19 cellular contexts compared by ENCODE assay signal in genomic region chr22:24496234-24496633, GRCh38. TPM values are rescaled to one million over a fixed set of nuclear protein-coding genes. Genes with fewer than 3 reads are reported as not detected.
DNase-seq lines count a peak whose midpoint lies in the region; ATAC-seq, FAIRE-seq and TF ChIP-seq lines count a peak whose summit lies in the region.
"Had no signal": no experiment of that assay in that cellular context is flagged by ENCODE, and none has a peak within 500 bp of the region (broad histone marks: within the 10 kb centered on the region; RNA-seq: fewer than 3 reads in every experiment).

No MANE protein-coding gene starts in this region.

- peaks cover 14 to 62% of the 10 kb centered on the region in 2 donors for H3K27me3 Mint-ChIP-seq in stimulated activated naive B cell treated with anti-CD40 and anti-IgM and Interleukin-4, amounts not matched to agents 10 μg/mL and 1 μg/mL and 100 μg/mL, for 72 hours

- no peaks in the 10 kb centered on the region for H3K9me3 Mint-ChIP-seq in stimulated activated naive B cell treated with anti-CD40 and anti-IgM and Interleukin-4, amounts not matched to agents 10 μg/mL and 1 μg/mL and 100 μg/mL, for 72 hours
- H3K9me3 Mint-ChIP-seq: CD4-positive, alpha-beta T cell; IgD-negative memory B cell had no signal

- no peaks in the 10 kb centered on the region for H3K4me1 Mint-ChIP-seq in stimulated activated naive B cell treated with anti-CD40 and anti-IgM and Interleukin-4, amounts not matched to agents 10 μg/mL and 1 μg/mL and 100 μg/mL, for 72 hours
- H3K4me1 Mint-ChIP-seq: IgD-negative memory B cell had no signal

- H3K9me3 ChIP-seq in liver (ENCODE audit: control insufficient read depth in 4 of 4, low read length in 3 of 4) = no peaks in the 10 kb centered on the region
- no peaks in the 10 kb centered on the region for H3K9me3 ChIP-seq in HepG2 (ENCODE audit: low read length)
- no peaks in the 10 kb centered on the region for H3K9me3 ChIP-seq in WERI-Rb-1 (ENCODE audit: severe bottlenecking)
- no peaks in the 10 kb centered on the region for H3K9me3 ChIP-seq in right lobe of liver
- H3K9me3 ChIP-seq: A549, HAP-1 had no signal

- DNase-seq in HepG2 (ENCODE audit: low spot score) (no peak), WERI-Rb-1 (peak; percentile 80), right lobe of liver (peak in 1 of 3 donors; percentile 41), Right ventricle myocardium inferior (ENCODE audit: missing footprints) (no peak), GOT3 (lab: John Stamatoyannopoulos, UW) (no peak)
- DNase-seq in stimulated activated naive B cell treated with anti-CD40 and anti-IgM and Interleukin-4, amounts not matched to agents 10 μg/mL and 1 μg/mL and 100 μg/mL, for 72 hours = no peak
- DNase-seq: AML-193; CD4-positive, alpha-beta T cell; DMS79 treated with DMSO at 0.1 percent for 48 hours; GF-D8 had no signal

- POLR2A ChIA-PET in HepG2 (lab: Yijun Ruan, JAX) = interaction anchor here (0.9 to 3.3 kb wide), 5 partner anchors 10 to 41 kb away, joined by 3 to 20 read pairs (median 3); no protein-coding TSS in a partner anchor

- WGBS in liver = 36% methylated on average over 5 of the region's 5 CpGs
- WGBS in HepG2 (ENCODE audit: low lambda C conversion rate) = 81% methylated on average over 3 of the region's 5 CpGs
- 31% methylated on average over 3 of the region's 5 CpGs for WGBS in right lobe of liver (ENCODE audit: insufficient coverage, low coverage, low lambda C conversion rate, missing lambda C conversion rate)

- H3K4me3 ChIP-seq in liver (ENCODE audit: low read depth in 1 of 3, low read length in 3 of 3) = peak overlapping the region; percentile 51 to 79 (median 60)
- H3K4me3 ChIP-seq in HepG2 (replicated peaks in 1 of 3; ENCODE audit: insufficient read depth in 1 of 3, low read depth in 2 of 3, low read length in 3 of 3) = no peak overlapping the region
- H3K4me3 ChIP-seq in WERI-Rb-1 (ENCODE audit: low read depth, low read length) = no peak overlapping the region
- H3K4me3 ChIP-seq in right lobe of liver = peak overlapping the region; percentile 56 to 95 (median 87)
- H3K4me3 ChIP-seq: A549, HAP-1 had no signal

- no peak overlapping the region for H2AFZ ChIP-seq in HepG2 (ENCODE audit: low read length)

- H4K20me1 ChIP-seq in HepG2 (ENCODE audit: insufficient read depth, low read length) = no peaks in the 10 kb centered on the region

- TF ChIP-seq POLR2A in HepG2 (IDR thresholded peaks at IDR 0.05; ENCODE audit: insufficient read depth in 1 of 2, low read depth in 2 of 2, low read length in 2 of 2) (no peak), right lobe of liver (IDR thresholded peaks at IDR 0.05) (no peak)

- no peak overlapping the region for H3K4me3 Mint-ChIP-seq in stimulated activated naive B cell treated with anti-CD40 and anti-IgM and Interleukin-4, amounts not matched to agents 10 μg/mL and 1 μg/mL and 100 μg/mL, for 72 hours
- H3K4me3 Mint-ChIP-seq: CD4-positive, alpha-beta T cell had no signal

- H3K27me3 ChIP-seq in liver (ENCODE audit: control insufficient read depth in 4 of 4, insufficient read depth in 4 of 4, low read length in 3 of 4) (no peaks in the 10 kb centered on the region), HepG2 (ENCODE audit: control insufficient read depth in 1 of 2, insufficient read depth in 2 of 2, low read length in 2 of 2) (no peaks in the 10 kb centered on the region), WERI-Rb-1 (ENCODE audit: insufficient read depth, low read depth, severe bottlenecking) (no peaks in the 10 kb centered on the region), right lobe of liver (no peaks in the 10 kb centered on the region)

- in situ Hi-C loops in HepG2 (cut with HindIII; ENCODE audit: extremely low pct_ligation_motif_present, low pct_unique_long_range_greater_than_20kb) = no loop called here

- FAIRE-seq in HepG2 (lab: Jason Lieb, UNC) = no peak
- FAIRE-seq: A549, HTR-8/SVneo had no signal

- H3K36me3 ChIP-seq in liver (ENCODE audit: control insufficient read depth in 4 of 4, insufficient read depth in 3 of 4, low read depth in 1 of 4, low read length in 3 of 4) (no peaks in the 10 kb centered on the region), HepG2 (replicated peaks in 1 of 2; ENCODE audit: control insufficient read depth in 1 of 2, insufficient read depth in 2 of 2, low read length in 2 of 2) (no peaks in the 10 kb centered on the region), WERI-Rb-1 (no peaks in the 10 kb centered on the region), right lobe of liver (peaks cover 0 to 13% (median 3%) of the 10 kb centered on the region in 4 donors)
- H3K36me3 ChIP-seq: HAP-1 had no signal

- peaks cover 0 to 4% of the 10 kb centered on the region in 2 donors for H3K36me3 Mint-ChIP-seq in stimulated activated naive B cell treated with anti-CD40 and anti-IgM and Interleukin-4, amounts not matched to agents 10 μg/mL and 1 μg/mL and 100 μg/mL, for 72 hours
- H3K36me3 Mint-ChIP-seq: IgD-negative memory B cell had no signal

- H3K4me2 ChIP-seq in HepG2 (ENCODE audit: low read depth, low read length) = no peak overlapping the region
- H3K4me2 ChIP-seq: A549 had no signal

- peaks cover 0 to 60% (median 49%) of the 10 kb centered on the region in 4 donors for H3K4me1 ChIP-seq in liver (ENCODE audit: control insufficient read depth in 4 of 4, insufficient read depth in 4 of 4, low read length in 3 of 4)
- peaks cover 90% of the 10 kb centered on the region for H3K4me1 ChIP-seq in HepG2 (ENCODE audit: insufficient read depth, low read length)
- peaks cover 0 to 47% (median 16%) of the 10 kb centered on the region in 4 donors for H3K4me1 ChIP-seq in right lobe of liver
- H3K4me1 ChIP-seq: A549, HAP-1 had no signal

- ATAC-seq in HepG2 (no peak), right lobe of liver (no peak), Right ventricle myocardium inferior (no peak), GM18858 (IDR thresholded peaks at IDR 0.05; ENCODE audit: unreplicated experiment) (no peak)
- no peak for ATAC-seq in stimulated activated naive B cell treated with anti-CD40 and anti-IgM and Interleukin-4, amounts not matched to agents 10 μg/mL and 1 μg/mL and 100 μg/mL, for 72 hours (replicated peaks)
- ATAC-seq: A549 had no signal

- H3K27ac Mint-ChIP-seq in stimulated activated naive B cell treated with anti-CD40 and anti-IgM and Interleukin-4, amounts not matched to agents 10 μg/mL and 1 μg/mL and 100 μg/mL, for 72 hours = no peak overlapping the region
- H3K27ac Mint-ChIP-seq: CD4-positive, alpha-beta T cell; IgD-negative memory B cell had no signal

- H3K79me2 ChIP-seq in HepG2 (ENCODE audit: insufficient read depth, low read length) = no peaks in the 10 kb centered on the region

- TF ChIP-seq CTCF in liver (IDR thresholded peaks at IDR 0.05; ENCODE audit: low read depth, low read length, missing input control) (no peak), HepG2 (CRISPR knock-in tag; IDR thresholded peaks at IDR 0.05) (no peak), WERI-Rb-1 (IDR thresholded peaks at IDR 0.05; ENCODE audit: low read depth, low read length) (no peak), right lobe of liver (IDR thresholded peaks at IDR 0.05) (no peak)

- intact Hi-C loops in HepG2 (cut with micrococcal nuclease; ENCODE audit: unreplicated experiment) = no loop called here
- intact Hi-C loops in right lobe of liver (cut with DNase I) = no loop called here
- intact Hi-C loops in Right ventricle myocardium inferior (cut with DNase I) = loop anchor here (5.0 kb wide), 1 partner anchor 224 kb away; the partner anchor contains the start of gene SPECC1L

- no TSS peak for BruUV-seq in HepG2 (replicated peaks; lab: Mats Ljungman, UMichigan)

- H3K9ac ChIP-seq in liver (ENCODE audit: low read depth in 1 of 2, low read length in 2 of 2) = peak overlapping the region; percentile 66 to 99
- H3K9ac ChIP-seq in HepG2 (ENCODE audit: insufficient read depth, low read depth, low read length) = no peak overlapping the region

- CTCF ChIA-PET in HepG2 (lab: Yijun Ruan, JAX; ENCODE audit: low intra/inter-chr PET ratio, low total read pairs) = no interaction called here

- TF ChIP-seq EP300 in HepG2 (IDR thresholded peaks at IDR 0.05; ENCODE audit: low read depth in 2 of 2, low read length in 2 of 2) = no peak
- no peak for TF ChIP-seq EP300 in HepG2 (CRISPR knock-in tag; IDR thresholded peaks at IDR 0.05; ENCODE audit: borderline replicate concordance)

- H3K27ac ChIP-seq in liver (ENCODE audit: low read depth in 1 of 2, low read length in 2 of 2) (peak overlapping the region; percentile 81 to 88), HepG2 (ENCODE audit: extremely low read length, insufficient read depth, low read length) (no peak overlapping the region), WERI-Rb-1 (peak overlapping the region; percentile 58), right lobe of liver (peak overlapping the region; percentile 71 to 90 (median 88))
- H3K27ac ChIP-seq: 22Rv1, A549, C4-2B had no signal

- no peak for TF ChIP-seq RAD21 in liver (IDR thresholded peaks at IDR 0.05)
- no peak for TF ChIP-seq RAD21 in HepG2 (CRISPR knock-in tag; IDR thresholded peaks at IDR 0.05)

RNA-seq across cellular contexts. Expression of gene UPB1, which starts 1.1 kb away (rescaled TPM):
- total RNA-seq in liver (10 to 100 TPM in 1 of 2 donors, 1 to 10 TPM in 1; 7.1 to 67.6 TPM), HepG2 (2016; rRNA removed; fragmentation: Illumina TruSeq; extraction: Trizol) (0.60 and 1.2 TPM in 2 replicates), right lobe of liver (100 to 1,000 TPM in 3 of 6 experiments, 10 to 100 TPM in 3; 50.6 to 169 (median 100) TPM), Right ventricle myocardium inferior (1.3 TPM)
- polyA plus RNA-seq in liver (100 to 1,000 TPM in 1 of 2 donors, 10 to 100 TPM in 1; 50.0 to 115 TPM), HepG2 (2011; rRNA removed) (0.38 and 0.59 TPM in 2 replicates)
- total RNA-seq in HepG2 (2016; cell fraction: cytosol; rRNA removed; fragmentation: Illumina TruSeq; extraction: Trizol; ENCODE audit: low read depth) = 0.53 and 0.61 TPM in 2 replicates
- total RNA-seq in HepG2 (2016; cell fraction: insoluble cytoplasmic fraction; rRNA removed; fragmentation: Illumina TruSeq; extraction: Trizol) = 0.43 and 0.89 TPM in 2 replicates
- 0.90 and 0.96 TPM in 2 replicates for total RNA-seq in HepG2 (2016; cell fraction: membrane; rRNA removed; fragmentation: Illumina TruSeq; extraction: Trizol)
- total RNA-seq in HepG2 (2016; cell fraction: nucleus; rRNA removed; fragmentation: Illumina TruSeq; extraction: Trizol) = 1.0 and 1.1 TPM in 2 replicates
- 0.24 and 0.28 TPM in 2 replicates for polyA plus RNA-seq in HepG2 (2011; cell fraction: cytosol; rRNA removed)
- polyA plus RNA-seq in HepG2 (2011; cell fraction: nucleus; rRNA removed) = 0.84 and 1.1 TPM in 2 replicates
- 0.49 and 1.2 TPM in 2 replicates for polyA plus RNA-seq in HepG2 (2012)
- polyA plus RNA-seq in HepG2 (2016; cell fraction: cytosol; fragmentation: Illumina TruSeq; extraction: Trizol; ENCODE audit: low read depth) = 0.42 and 0.53 TPM in 2 replicates
- 0.80 and 0.84 TPM in 2 replicates for polyA plus RNA-seq in HepG2 (2016; cell fraction: insoluble cytoplasmic fraction; fragmentation: Illumina TruSeq; extraction: Trizol; ENCODE audit: low read depth)
- 0.63 and 0.65 TPM in 2 replicates for polyA plus RNA-seq in HepG2 (2016; cell fraction: membrane; fragmentation: Illumina TruSeq; extraction: Trizol; ENCODE audit: low read depth)
- polyA plus RNA-seq in HepG2 (2016; cell fraction: nucleus; fragmentation: Illumina TruSeq; extraction: Trizol; ENCODE audit: insufficient read depth, low read depth) = 1.5 and 1.6 TPM in 2 replicates
- polyA minus RNA-seq in HepG2 (2011; rRNA and poly(A)+ RNA removed; ENCODE audit: low replicate concordance) = 0.05 and 0.22 TPM in 2 replicates
- polyA minus RNA-seq in HepG2 (2011; cell fraction: cytosol; rRNA and poly(A)+ RNA removed) = not detected in 2 replicates
- polyA minus RNA-seq in HepG2 (2011; cell fraction: nucleus; rRNA and poly(A)+ RNA removed) = 0.77 and 0.99 TPM in 2 replicates
- total RNA-seq: H4 had no signal
- polyA plus RNA-seq: IgD-negative memory B cell had no signal

RNA-seq across cellular contexts. Expression of gene GUCD1, which starts 58.7 kb away (rescaled TPM):
- total RNA-seq in liver (100 to 1,000 TPM; 176 to 202 TPM), HepG2 (2016; rRNA removed; fragmentation: Illumina TruSeq; extraction: Trizol) (125 and 128 TPM in 2 replicates), right lobe of liver (100 to 1,000 TPM in 5 of 6 experiments, 10 to 100 TPM in 1; 94.0 to 281 (median 213) TPM), Right ventricle myocardium inferior (266 TPM)
- polyA plus RNA-seq in liver (100 to 1,000 TPM; 118 to 182 TPM), HepG2 (2011; rRNA removed) (245 and 282 TPM in 2 replicates)
- total RNA-seq in HepG2 (2016; cell fraction: cytosol; rRNA removed; fragmentation: Illumina TruSeq; extraction: Trizol; ENCODE audit: low read depth) = 57.0 and 62.1 TPM in 2 replicates
- 114 and 129 TPM in 2 replicates for total RNA-seq in HepG2 (2016; cell fraction: insoluble cytoplasmic fraction; rRNA removed; fragmentation: Illumina TruSeq; extraction: Trizol)
- 156 and 159 TPM in 2 replicates for total RNA-seq in HepG2 (2016; cell fraction: membrane; rRNA removed; fragmentation: Illumina TruSeq; extraction: Trizol)
- total RNA-seq in HepG2 (2016; cell fraction: nucleus; rRNA removed; fragmentation: Illumina TruSeq; extraction: Trizol) = 69.6 and 73.3 TPM in 2 replicates
- polyA plus RNA-seq in HepG2 (2011; cell fraction: cytosol; rRNA removed) = 177 and 210 TPM in 2 replicates
- 217 and 220 TPM in 2 replicates for polyA plus RNA-seq in HepG2 (2011; cell fraction: nucleus; rRNA removed)
- polyA plus RNA-seq in HepG2 (2012) = 123 and 145 TPM in 2 replicates
- polyA plus RNA-seq in HepG2 (2016; cell fraction: cytosol; fragmentation: Illumina TruSeq; extraction: Trizol; ENCODE audit: low read depth) = 33.4 and 34.1 TPM in 2 replicates
- polyA plus RNA-seq in HepG2 (2016; cell fraction: insoluble cytoplasmic fraction; fragmentation: Illumina TruSeq; extraction: Trizol; ENCODE audit: low read depth) = 101 and 109 TPM in 2 replicates
- 91.3 and 96.0 TPM in 2 replicates for polyA plus RNA-seq in HepG2 (2016; cell fraction: membrane; fragmentation: Illumina TruSeq; extraction: Trizol; ENCODE audit: low read depth)
- polyA plus RNA-seq in HepG2 (2016; cell fraction: nucleus; fragmentation: Illumina TruSeq; extraction: Trizol; ENCODE audit: insufficient read depth, low read depth) = 119 and 131 TPM in 2 replicates
- 194 and 636 TPM in 2 replicates for polyA minus RNA-seq in HepG2 (2011; rRNA and poly(A)+ RNA removed; ENCODE audit: low replicate concordance)
- polyA minus RNA-seq in HepG2 (2011; cell fraction: cytosol; rRNA and poly(A)+ RNA removed) = 178 and 203 TPM in 2 replicates
- 53.7 and 80.4 TPM in 2 replicates for polyA minus RNA-seq in HepG2 (2011; cell fraction: nucleus; rRNA and poly(A)+ RNA removed)

RNA-seq across cellular contexts. Expression of gene SNRPD3, which starts 59.6 kb away (rescaled TPM):
- 100 to 1,000 TPM in 1 of 2 donors, 10 to 100 TPM in 1; 91.3 to 128 TPM for total RNA-seq in liver
- 10 to 100 TPM; 57.2 to 80.6 TPM for polyA plus RNA-seq in liver
- total RNA-seq in HepG2 (2016; rRNA removed; fragmentation: Illumina TruSeq; extraction: Trizol) = 209 and 287 TPM in 2 replicates
- total RNA-seq in HepG2 (2016; cell fraction: cytosol; rRNA removed; fragmentation: Illumina TruSeq; extraction: Trizol; ENCODE audit: low read depth) = 29.0 and 31.7 TPM in 2 replicates
- total RNA-seq in HepG2 (2016; cell fraction: insoluble cytoplasmic fraction; rRNA removed; fragmentation: Illumina TruSeq; extraction: Trizol) = 214 and 298 TPM in 2 replicates
- total RNA-seq in HepG2 (2016; cell fraction: membrane; rRNA removed; fragmentation: Illumina TruSeq; extraction: Trizol) = 35.4 and 36.1 TPM in 2 replicates
- 83.7 and 87.5 TPM in 2 replicates for total RNA-seq in HepG2 (2016; cell fraction: nucleus; rRNA removed; fragmentation: Illumina TruSeq; extraction: Trizol)
- 107 and 110 TPM in 2 replicates for polyA plus RNA-seq in HepG2 (2011; rRNA removed)
- polyA plus RNA-seq in HepG2 (2011; cell fraction: cytosol; rRNA removed) = 278 and 291 TPM in 2 replicates
- 55.5 and 61.4 TPM in 2 replicates for polyA plus RNA-seq in HepG2 (2011; cell fraction: nucleus; rRNA removed)
- 178 and 251 TPM in 2 replicates for polyA plus RNA-seq in HepG2 (2012)
- 35.3 and 40.6 TPM in 2 replicates for polyA plus RNA-seq in HepG2 (2016; cell fraction: cytosol; fragmentation: Illumina TruSeq; extraction: Trizol; ENCODE audit: low read depth)
- 420 and 438 TPM in 2 replicates for polyA plus RNA-seq in HepG2 (2016; cell fraction: insoluble cytoplasmic fraction; fragmentation: Illumina TruSeq; extraction: Trizol; ENCODE audit: low read depth)
- 35.8 and 37.4 TPM in 2 replicates for polyA plus RNA-seq in HepG2 (2016; cell fraction: membrane; fragmentation: Illumina TruSeq; extraction: Trizol; ENCODE audit: low read depth)
- 132 and 146 TPM in 2 replicates for polyA plus RNA-seq in HepG2 (2016; cell fraction: nucleus; fragmentation: Illumina TruSeq; extraction: Trizol; ENCODE audit: insufficient read depth, low read depth)
- polyA minus RNA-seq in HepG2 (2011; rRNA and poly(A)+ RNA removed; ENCODE audit: low replicate concordance) = 134 and 369 TPM in 2 replicates
- 72.3 and 74.0 TPM in 2 replicates for polyA minus RNA-seq in HepG2 (2011; cell fraction: cytosol; rRNA and poly(A)+ RNA removed)
- 83.2 and 93.4 TPM in 2 replicates for polyA minus RNA-seq in HepG2 (2011; cell fraction: nucleus; rRNA and poly(A)+ RNA removed)
- total RNA-seq in right lobe of liver = 100 to 1,000 TPM in 2 of 6 experiments, 10 to 100 TPM in 4; 43.3 to 180 (median 53.4) TPM
- total RNA-seq in Right ventricle myocardium inferior = 70.0 TPM

Comparison
In these comparisons a context has a peak if more than half of its experiments do, and no peak if none do; other contexts are left out.
1. H3K4me3 ChIP-seq: peak in liver (3 of 3) and right lobe of liver (3 of 3); none in HepG2 (0 of 3) and WERI-Rb-1 (single experiment).